ENCODE assay signal across 21 cellular contexts in genomic region chr2:141601511-141602152, GRCh38.
"Had no signal": no experiment of that assay in that cellular context is flagged by ENCODE, and none has a peak within 500 bp of the region (broad histone marks: within the 10 kb centered on the region; RNA-seq: fewer than 3 reads in every experiment).

No MANE protein-coding gene starts in this region.

- ATAC-seq: K562 had no signal

- H3K27ac ChIP-seq: KMS-11, SJSA1 had no signal

- H3K9ac ChIP-seq: KMS-11, SK-N-SH had no signal

- H3K27me3 ChIP-seq: SJSA1 had no signal

- FAIRE-seq: K562, RCC 7860 had no signal

- H3K4me3 ChIP-seq: K562, SJSA1 had no signal

- H3K36me3 Mint-ChIP-seq: IgD-negative memory B cell had no signal

- DNase-seq: Kasumi-1, MM.1S, NCI-H1092 treated with DMSO at 0.1 percent for 48 hours, NCI-H187, NCI-H2029, NCI-H2081 treated with DMSO at 0.1 percent for 48 hours, NCI-H226, NCI-H446, NCI-H510A, NCI-H524 treated with DMSO at 0.1 percent for 48 hours, NCI-H774, Right ventricle myocardium superior, RPMI8226, SIG-M5, SK-N-SH, SW 1271 had no signal

- H3K4me1 Mint-ChIP-seq: IgD-negative memory B cell had no signal

- H3K9me3 ChIP-seq: SJSA1, SK-N-SH had no signal

- H3K4me2 ChIP-seq: KMS-11, SK-N-SH had no signal

- H3K27me3 Mint-ChIP-seq: IgD-negative memory B cell had no signal

- H3K36me3 ChIP-seq: SJSA1 had no signal

- H3K4me1 ChIP-seq: SJSA1 had no signal

- H3K27ac Mint-ChIP-seq: IgD-negative memory B cell had no signal

- H3K4me3 Mint-ChIP-seq: IgD-negative memory B cell had no signal
